Comparison of ENCODE assay signal across 10 cellular contexts in genomic region chr17:46876353-46876887, GRCh38. TPM values are rescaled to one million over a fixed set of nuclear protein-coding genes. Genes with fewer than 3 reads are reported as not detected.
A peak's percentile ranks its signal among the peaks of the same experiment; 100 is the strongest.
DNase-seq lines count a peak whose midpoint lies in the region; ATAC-seq and TF ChIP-seq lines count a peak whose summit lies in the region.
"Had no signal": no experiment of that assay in that cellular context is flagged by ENCODE, and none has a peak within 500 bp of the region (broad histone marks: within the 10 kb centered on the region; RNA-seq: fewer than 3 reads in every experiment).

No MANE protein-coding gene starts in this region.

- WGBS in trophoblast cell (ENCODE audit: extremely low coverage, insufficient coverage, insufficient read length) = no CpG with 5 or more reads among the region's 12 CpGs

- no peak overlapping the region for H4K8ac ChIP-seq in trophoblast cell (ENCODE audit: low read depth, low read length)

- H3K18ac ChIP-seq in trophoblast cell (ENCODE audit: low read length) = no peak overlapping the region

- no peak overlapping the region for H4K12ac ChIP-seq in trophoblast cell (ENCODE audit: low read depth, low read length)

- no peaks in the 10 kb centered on the region for H3K9me3 ChIP-seq in breast epithelium
- H3K9me3 ChIP-seq in trophoblast cell (ENCODE audit: insufficient read depth, low read depth, low read length) = peaks cover 6% of the 10 kb centered on the region
- H3K9me3 ChIP-seq: HAP-1 had no signal

- H3K4me3 ChIP-seq in breast epithelium (no peak overlapping the region), trophoblast cell (ENCODE audit: low read depth, low read length) (peak overlapping the region; percentile 28)
- H3K4me3 ChIP-seq: HAP-1 had no signal

- no peak overlapping the region for H3K9ac ChIP-seq in trophoblast cell (ENCODE audit: low read length)

- TF ChIP-seq POLR2A in breast epithelium (IDR thresholded peaks at IDR 0.05) = no peak

- no peaks in the 10 kb centered on the region for H3K36me3 ChIP-seq in breast epithelium
- H3K36me3 ChIP-seq in trophoblast cell (ENCODE audit: control insufficient read depth in 1 of 2, insufficient read depth in 2 of 2, low read length in 2 of 2) = peaks cover 41 to 47% of the 10 kb centered on the region in 2 experiments
- H3K36me3 ChIP-seq: HAP-1 had no signal

- H4K91ac ChIP-seq in trophoblast cell (ENCODE audit: low read depth, low read length) = no peak overlapping the region

- DNase-seq in DMS79 treated with DMSO at 0.1 percent for 48 hours (lab: John Stamatoyannopoulos, UW) (peak; percentile 38), DMS79 (lab: John Stamatoyannopoulos, UW) (no peak), NCI-H146 (lab: John Stamatoyannopoulos, UW) (peak; percentile 91), breast epithelium (ENCODE audit: low spot score in 2 of 2) (no peak), trophoblast cell (peak; percentile 49 to 77), ecto neural progenitor cell (ENCODE audit: low spot score) (no peak)
- DNase-seq in activated CD4-positive, alpha-beta T cell treated with anti-CD3 and anti-CD28 coated beads, Interleukin-2, amount 50 U/mL, for 1 hour = no peak

- H3K4me1 ChIP-seq in breast epithelium = no peaks in the 10 kb centered on the region
- H3K4me1 ChIP-seq in trophoblast cell (ENCODE audit: control insufficient read depth in 1 of 2, insufficient read depth in 2 of 2, low read length in 2 of 2) = no peaks in the 10 kb centered on the region
- H3K4me1 ChIP-seq: HAP-1 had no signal

- no peak overlapping the region for H3K4me2 ChIP-seq in trophoblast cell (ENCODE audit: low read length)

- no peak overlapping the region for H3K14ac ChIP-seq in trophoblast cell (ENCODE audit: low read length)

- TF ChIP-seq CTCF in breast epithelium (IDR thresholded peaks at IDR 0.05) = peak in 2 of 3 donors; percentile 29 to 38

- ATAC-seq in HG03520 (IDR thresholded peaks at IDR 0.05; ENCODE audit: unreplicated experiment) = no peak

- no peak overlapping the region for H3K4ac ChIP-seq in trophoblast cell (ENCODE audit: low read depth, low read length)

- no peak overlapping the region for H2BK120ac ChIP-seq in trophoblast cell (ENCODE audit: insufficient read depth, low read length, poor library complexity)

- H3K79me2 ChIP-seq in trophoblast cell (ENCODE audit: control insufficient read depth, insufficient read depth, low read length, poor library complexity) = no peaks in the 10 kb centered on the region

- no peaks in the 10 kb centered on the region for H3K27me3 ChIP-seq in breast epithelium
- no peaks in the 10 kb centered on the region for H3K27me3 ChIP-seq in trophoblast cell (ENCODE audit: insufficient read depth, low read length)

- no peak overlapping the region for H3K23ac ChIP-seq in trophoblast cell (ENCODE audit: low read length)

- H3K27ac ChIP-seq in breast epithelium (no peak overlapping the region), trophoblast cell (ENCODE audit: low read depth, low read length) (no peak overlapping the region)

- H2BK12ac ChIP-seq in trophoblast cell (ENCODE audit: low read length) = no peak overlapping the region

- H2AK5ac ChIP-seq in trophoblast cell (ENCODE audit: low read length) = no peak overlapping the region

- H2BK5ac ChIP-seq in trophoblast cell (ENCODE audit: low read depth, low read length, poor library complexity) = no peak overlapping the region

- no peak overlapping the region for H2AFZ ChIP-seq in trophoblast cell (ENCODE audit: insufficient read depth, low read length, poor library complexity)

- intact Hi-C loops in breast epithelium (cut with DNase I; ENCODE audit: low total_unique reads) = no loop called here

- no peaks in the 10 kb centered on the region for H3K79me1 ChIP-seq in trophoblast cell (ENCODE audit: low read length)

RNA-seq across cellular contexts. Expression of gene WNT9B, which starts 25.0 kb away (rescaled TPM):
- 1 to 10 TPM in 2 of 3 donors, not detected in 1; 2.0 to 2.4 TPM for total RNA-seq in breast epithelium
- polyA plus RNA-seq in trophoblast cell (2013) = 32.1 and 33.5 TPM in 2 replicates
- total RNA-seq: T-helper 1 cell treated with Interleukin-12 subunit alpha and Interleukin-12 subunit beta and Interleukin-4 antibody, amounts not matched to agents 30 ng/mL and 1 ng/mL, for 36 hours had no signal

RNA-seq across cellular contexts. Expression of gene GOSR2, which starts 46.5 kb away (rescaled TPM):
- total RNA-seq in breast epithelium = 10 to 100 TPM; 41.0 to 57.7 (median 50.9) TPM
- 54.2 and 56.7 TPM in 2 replicates for polyA plus RNA-seq in trophoblast cell (2013)

RNA-seq across cellular contexts. Expression of gene WNT3, which starts 57.9 kb away (rescaled TPM):
- 1 to 10 TPM in 2 of 3 donors, under 1 TPM in 1; 0.48 to 2.9 (median 1.6) TPM for total RNA-seq in breast epithelium
- 6.5 and 6.7 TPM in 2 replicates for polyA plus RNA-seq in trophoblast cell (2013)
- total RNA-seq: T-helper 1 cell treated with Interleukin-12 subunit alpha and Interleukin-12 subunit beta and Interleukin-4 antibody, amounts not matched to agents 30 ng/mL and 1 ng/mL, for 36 hours had no signal

Comparison
In these comparisons a context has a peak if more than half of its experiments do, and no peak if none do; other contexts are left out.
1. DNase-seq: peak in DMS79 treated with DMSO at 0.1 percent for 48 hours (single experiment), NCI-H146 (single experiment) and trophoblast cell (2 of 2); none in DMS79 (single experiment), breast epithelium (0 of 2), activated CD4-positive, alpha-beta T cell treated with anti-CD3 and anti-CD28 coated beads, Interleukin-2, amount 50 U/mL, for 1 hour (single experiment) and ecto neural progenitor cell (single experiment).